8 cellular contexts compared by ENCODE assay signal in the genomic region with DNA sequence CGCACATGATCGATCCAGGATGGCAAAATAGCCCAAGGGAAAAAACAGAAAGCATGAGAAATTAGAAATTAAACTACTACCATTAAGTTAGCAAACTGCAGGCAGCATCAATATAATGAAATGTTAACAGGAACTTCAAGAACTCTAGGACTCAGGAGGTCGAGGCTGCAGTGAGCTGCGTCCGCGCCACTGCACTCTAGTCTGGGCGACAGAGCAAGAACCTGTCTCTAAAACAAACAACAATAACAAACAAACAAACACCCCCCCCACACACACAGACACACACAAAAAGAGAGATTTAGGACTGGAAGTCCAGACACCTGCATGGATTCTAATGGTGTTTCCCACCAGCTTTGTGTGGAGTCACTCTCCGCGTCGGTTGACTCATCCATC. TPM values are rescaled to one million over a fixed set of nuclear protein-coding genes. Genes with fewer than 3 reads are reported as not detected.
DNase-seq lines count a peak whose midpoint lies in the region; ATAC-seq and TF ChIP-seq lines count a peak whose summit lies in the region.

No MANE protein-coding gene starts in this region.

- H3K4me1 ChIP-seq in right atrium auricular region, result peaks cover 0 to 18% of the 10 kb centered on the region in 2 donors
- H3K4me1 ChIP-seq in mononuclear cell (ENCODE audit: insufficient read depth, low read length), result peaks cover 42% of the 10 kb centered on the region

- H3K4me3 ChIP-seq in right atrium auricular region (peak overlapping the region; percentile 95 to 98), mononuclear cell (ENCODE audit: low read length) (peak overlapping the region; percentile 90)

- intact Hi-C loops in Right ventricle myocardium inferior (cut with DNase I) (loop anchor here (5.0 to 10.0 kb wide), 3 partner anchors 81 to 479 kb away; a partner anchor contains a TSS), MCF 10A (cut with micrococcal nuclease) (no loop called here)

- H3K9me3 ChIP-seq in right atrium auricular region (no peaks in the 10 kb centered on the region), mononuclear cell (ENCODE audit: low read depth, low read length) (no peaks in the 10 kb centered on the region)

- H3K9me3 Mint-ChIP-seq in MCF 10A (ENCODE audit: unreplicated experiment), result peaks cover 7% of the 10 kb centered on the region

- ATAC-seq in Right ventricle myocardium inferior, result no peak
- no peak for ATAC-seq in HG02870 (IDR thresholded peaks at IDR 0.05; ENCODE audit: unreplicated experiment)
- ATAC-seq in GM21390 (IDR thresholded peaks at IDR 0.05; ENCODE audit: unreplicated experiment), result no peak
- ATAC-seq in HG03565 (IDR thresholded peaks at IDR 0.05; ENCODE audit: unreplicated experiment), result no peak

- TF ChIP-seq CTCF in right atrium auricular region (IDR thresholded peaks at IDR 0.05) (no peak), MCF 10A (IDR thresholded peaks at IDR 0.05; ENCODE audit: unreplicated experiment) (no peak)

- POLR2A ChIA-PET in MCF 10A (lab: Yijun Ruan, JAX), result interaction anchor here (0.9 to 3.9 kb wide), 6 partner anchors 11 to 112 kb away, joined by 4 to 18 read pairs (median 4); a partner anchor contains a TSS

- H3K27me3 ChIP-seq in right atrium auricular region (no peaks in the 10 kb centered on the region), mononuclear cell (ENCODE audit: insufficient read depth, low read length) (no peaks in the 10 kb centered on the region)

- H3K27me3 Mint-ChIP-seq in MCF 10A (ENCODE audit: insufficient read depth, unreplicated experiment), result no peaks in the 10 kb centered on the region

- H3K36me3 ChIP-seq in right atrium auricular region, result peaks cover 15% of the 10 kb centered on the region

- CTCF ChIA-PET in MCF 10A (lab: Yijun Ruan, JAX), result interaction anchor here (0.6 to 0.9 kb wide), 4 partner anchors 9 to 22 kb away, joined by 3 read pairs; a partner anchor contains a TSS

- peaks cover 17% of the 10 kb centered on the region for H3K4me1 Mint-ChIP-seq in MCF 10A (ENCODE audit: insufficient read depth, unreplicated experiment)

- H3K4me3 Mint-ChIP-seq in MCF 10A (ENCODE audit: unreplicated experiment), result peak overlapping the region; percentile 80

- DNase-seq in right atrium auricular region (ENCODE audit: low spot score) (no peak), Right ventricle myocardium inferior (ENCODE audit: missing footprints) (no peak), MCF 10A (ENCODE audit: unreplicated experiment) (no peak), NCI-H1092 (lab: John Stamatoyannopoulos, UW) (no peak)

- H3K36me3 Mint-ChIP-seq in MCF 10A (ENCODE audit: insufficient read depth, unreplicated experiment), result peaks cover 37% of the 10 kb centered on the region

- H3K27ac Mint-ChIP-seq in MCF 10A (ENCODE audit: low read depth, unreplicated experiment), result peak overlapping the region; percentile 90

- peak overlapping the region; percentile 96 to 99 for H3K27ac ChIP-seq in right atrium auricular region

- BruUV-seq in MCF 10A (replicated peaks; lab: Mats Ljungman, UMichigan), result TSS peak; percentile 87

RNA-seq across cellular contexts. Expression of a gene that starts 0.5 kb away (rescaled TPM):
- total RNA-seq in right atrium auricular region, result 10 to 100 TPM; 18.2 to 18.6 TPM
- 29.3 TPM for total RNA-seq in Right ventricle myocardium inferior
- 51.9 and 73.3 TPM in 2 replicates for total RNA-seq in MCF 10A (2022)
- 11.4 TPM for total RNA-seq in mononuclear cell

RNA-seq across cellular contexts. Expression of a gene that starts 16.4 kb away (rescaled TPM):
- total RNA-seq in right atrium auricular region (10 to 100 TPM; 14.4 to 18.7 TPM), Right ventricle myocardium inferior (35.2 TPM), MCF 10A (2022) (29.1 and 42.4 TPM in 2 replicates), mononuclear cell (4.1 TPM)

RNA-seq across cellular contexts. Expression of a gene that starts 26.3 kb away (rescaled TPM):
- total RNA-seq in right atrium auricular region (1 to 10 TPM; 2.0 to 2.6 TPM), Right ventricle myocardium inferior (4.2 TPM), MCF 10A (2022) (not detected in 2 replicates), mononuclear cell (150 TPM)

RNA-seq across cellular contexts. Expression of a gene that starts 38.8 kb away (rescaled TPM):
- 10 to 100 TPM; 13.0 to 14.3 TPM for total RNA-seq in right atrium auricular region
- 5.1 TPM for total RNA-seq in Right ventricle myocardium inferior
- 8.1 and 8.3 TPM in 2 replicates for total RNA-seq in MCF 10A (2022)
- total RNA-seq in mononuclear cell, result 1.0 TPM

RNA-seq across cellular contexts. Expression of a gene that starts 51.0 kb away (rescaled TPM):
- 10 to 100 TPM in 1 of 2 donors, 1 to 10 TPM in 1; 5.7 to 10.7 TPM for total RNA-seq in right atrium auricular region
- total RNA-seq in Right ventricle myocardium inferior, result 5.3 TPM
- total RNA-seq in MCF 10A (2022), result 11.0 and 12.4 TPM in 2 replicates
- 3.8 TPM for total RNA-seq in mononuclear cell

Comparison
In these comparisons a context has a peak if more than half of its experiments do, and no peak if none do; other contexts are left out.
1. RNA of a gene that starts 26.3 kb away (total RNA-seq): 150 TPM in mononuclear cell (single experiment); 4.2 TPM in Right ventricle myocardium inferior (single experiment), 2.0 to 2.6 TPM in right atrium auricular region and not detected in MCF 10A; every median in the first group is over 10 times any median in the second.